In genomic region chr6:40328376-40328987, GRCh38 we compare ENCODE assay signal across 8 cellular contexts.
DNase-seq lines count a peak whose midpoint lies in the region; ATAC-seq and TF ChIP-seq lines count a peak whose summit lies in the region.
"Had no signal": no experiment of that assay in that cellular context is flagged by ENCODE, and none has a peak within 500 bp of the region (broad histone marks: within the 10 kb centered on the region; RNA-seq: fewer than 3 reads in every experiment).

No MANE protein-coding gene starts in this region.

- no peaks in the 10 kb centered on the region for H3K36me3 Mint-ChIP-seq in GM23338 (ENCODE audit: low read depth)
- no peaks in the 10 kb centered on the region for H3K36me3 Mint-ChIP-seq in activated T-helper 2 cell treated with anti-CD3 and anti-CD28 coated beads, Interferon-gamma antibody, Interleukin-2, Interleukin-4, amounts not matched to agents 10 μg/mL and 5 μg/mL and 100 μg/mL, durations not matched to agents 14 hours and 24 hours and 36 hours (ENCODE audit: low read depth)

- H3F3A ChIP-seq in GM23338 (replicated peaks; ENCODE audit: low read depth): peaks cover 17% of the 10 kb centered on the region; the same call in 1 of the 2 replicates

- H3K4me1 ChIP-seq in GM23338 (ENCODE audit: insufficient read depth): peaks cover 38% of the 10 kb centered on the region

- H3K27ac Mint-ChIP-seq in GM23338: peak overlapping the region; percentile 87
- H3K27ac Mint-ChIP-seq in activated T-helper 2 cell treated with anti-CD3 and anti-CD28 coated beads, Interferon-gamma antibody, Interleukin-2, Interleukin-4, amounts not matched to agents 10 μg/mL and 5 μg/mL and 100 μg/mL, durations not matched to agents 14 hours and 24 hours and 36 hours: no peak overlapping the region

- H3K4me3 Mint-ChIP-seq in GM23338: peak overlapping the region; percentile 49; the same call in 2 of the 3 replicates
- H3K4me3 Mint-ChIP-seq in activated T-helper 2 cell treated with anti-CD3 and anti-CD28 coated beads, Interferon-gamma antibody, Interleukin-2, Interleukin-4, amounts not matched to agents 10 μg/mL and 5 μg/mL and 100 μg/mL, durations not matched to agents 14 hours and 24 hours and 36 hours (ENCODE audit: low read depth): no peak overlapping the region

- ATAC-seq in GM23338 (peak; percentile 87), GM21381 (IDR thresholded peaks at IDR 0.05; ENCODE audit: unreplicated experiment) (no peak)

- no peaks in the 10 kb centered on the region for H4K20me1 ChIP-seq in GM23338 (replicated peaks; ENCODE audit: insufficient read depth)

- no peaks in the 10 kb centered on the region for H3K79me2 ChIP-seq in GM23338 (replicated peaks; ENCODE audit: insufficient read depth)

- H3K4me2 ChIP-seq in GM23338: peak overlapping the region; percentile 66

- no peaks in the 10 kb centered on the region for H3K9me3 Mint-ChIP-seq in GM23338
- H3K9me3 Mint-ChIP-seq in activated T-helper 2 cell treated with anti-CD3 and anti-CD28 coated beads, Interferon-gamma antibody, Interleukin-2, Interleukin-4, amounts not matched to agents 10 μg/mL and 5 μg/mL and 100 μg/mL, durations not matched to agents 14 hours and 24 hours and 36 hours: no peaks in the 10 kb centered on the region

- intact Hi-C loops in activated T-helper 2 cell treated with anti-CD3 and anti-CD28 coated beads, Interferon-gamma antibody, Interleukin-2, Interleukin-4, amounts not matched to agents 10 μg/mL and 5 μg/mL and 100 μg/mL, durations not matched to agents 14 hours and 24 hours and 36 hours (cut with micrococcal nuclease): loop anchor here (10.0 kb wide), 1 partner anchor 256 kb away; the partner anchor contains the start of gene LRFN2

- peak overlapping the region; percentile 70; the same call in 1 of the 2 replicates for H3K27ac ChIP-seq in GM23338 (ENCODE audit: low read depth)
- H3K27ac ChIP-seq: neutrophil had no signal

- H3K27me3 ChIP-seq in GM23338 (ENCODE audit: insufficient read depth): no peaks in the 10 kb centered on the region

- peak overlapping the region; percentile 26; the same call in 1 of the 2 replicates for H3K4me3 ChIP-seq in GM23338

- DNase-seq in GM23338 (ENCODE audit: low spot score) (peak; percentile 91), NCI-H2171 (lab: John Stamatoyannopoulos, UW) (peak; percentile 62), iPS-NIHi7 (ENCODE audit: extremely low spot score) (peak; percentile 85), CD1c-positive myeloid dendritic cell (ENCODE audit: extremely low spot score) (no peak)
- DNase-seq in activated T-helper 2 cell treated with anti-CD3 and anti-CD28 coated beads, Interferon-gamma antibody, Interleukin-2, Interleukin-4, amounts not matched to agents 10 μg/mL and 5 μg/mL and 100 μg/mL, durations not matched to agents 14 hours and 24 hours and 36 hours (ENCODE audit: low spot score): peak; percentile 29
- peak; percentile 44 for DNase-seq in stimulated activated CD8-positive, alpha-beta memory T cell treated with anti-CD3 and anti-CD28 coated beads, Interleukin-4, amount 100 ng/mL, for 48 hours

- H3K9me2 ChIP-seq in GM23338 (ENCODE audit: insufficient read depth): peaks cover 8% of the 10 kb centered on the region

- peak overlapping the region; percentile 68; the same call in 1 of the 2 replicates for H2AFZ ChIP-seq in GM23338

- H3K27me3 Mint-ChIP-seq in GM23338 (ENCODE audit: insufficient read depth, low read depth, poor library complexity): peaks cover 6% of the 10 kb centered on the region
- peaks cover 20% of the 10 kb centered on the region for H3K27me3 Mint-ChIP-seq in activated T-helper 2 cell treated with anti-CD3 and anti-CD28 coated beads, Interferon-gamma antibody, Interleukin-2, Interleukin-4, amounts not matched to agents 10 μg/mL and 5 μg/mL and 100 μg/mL, durations not matched to agents 14 hours and 24 hours and 36 hours (ENCODE audit: low read depth)

- TF ChIP-seq CTCF in GM23338 (conservative IDR thresholded peaks at IDR 0.05; ENCODE audit: low read depth in 2 of 2): peak; percentile 96 to 99

- peaks cover 61% of the 10 kb centered on the region for H3K4me1 Mint-ChIP-seq in GM23338
- H3K4me1 Mint-ChIP-seq in activated T-helper 2 cell treated with anti-CD3 and anti-CD28 coated beads, Interferon-gamma antibody, Interleukin-2, Interleukin-4, amounts not matched to agents 10 μg/mL and 5 μg/mL and 100 μg/mL, durations not matched to agents 14 hours and 24 hours and 36 hours (ENCODE audit: low read depth): peaks cover 15% of the 10 kb centered on the region

- H3K36me3 ChIP-seq in GM23338 (ENCODE audit: insufficient read depth): no peaks in the 10 kb centered on the region
- H3K36me3 ChIP-seq: neutrophil had no signal

TF ChIP-seq in GM23338, 12 proteins besides CTCF, POLR2A, EP300 and RAD21 (continues in another document):
- TF ChIP-seq ZNF114 (CRISPR knock-in tag; IDR thresholded peaks at IDR 0.05): 0 out of 2 replicates have a peak, but pooled peaks have one; percentile 5
- TF ChIP-seq, protein P1, sequence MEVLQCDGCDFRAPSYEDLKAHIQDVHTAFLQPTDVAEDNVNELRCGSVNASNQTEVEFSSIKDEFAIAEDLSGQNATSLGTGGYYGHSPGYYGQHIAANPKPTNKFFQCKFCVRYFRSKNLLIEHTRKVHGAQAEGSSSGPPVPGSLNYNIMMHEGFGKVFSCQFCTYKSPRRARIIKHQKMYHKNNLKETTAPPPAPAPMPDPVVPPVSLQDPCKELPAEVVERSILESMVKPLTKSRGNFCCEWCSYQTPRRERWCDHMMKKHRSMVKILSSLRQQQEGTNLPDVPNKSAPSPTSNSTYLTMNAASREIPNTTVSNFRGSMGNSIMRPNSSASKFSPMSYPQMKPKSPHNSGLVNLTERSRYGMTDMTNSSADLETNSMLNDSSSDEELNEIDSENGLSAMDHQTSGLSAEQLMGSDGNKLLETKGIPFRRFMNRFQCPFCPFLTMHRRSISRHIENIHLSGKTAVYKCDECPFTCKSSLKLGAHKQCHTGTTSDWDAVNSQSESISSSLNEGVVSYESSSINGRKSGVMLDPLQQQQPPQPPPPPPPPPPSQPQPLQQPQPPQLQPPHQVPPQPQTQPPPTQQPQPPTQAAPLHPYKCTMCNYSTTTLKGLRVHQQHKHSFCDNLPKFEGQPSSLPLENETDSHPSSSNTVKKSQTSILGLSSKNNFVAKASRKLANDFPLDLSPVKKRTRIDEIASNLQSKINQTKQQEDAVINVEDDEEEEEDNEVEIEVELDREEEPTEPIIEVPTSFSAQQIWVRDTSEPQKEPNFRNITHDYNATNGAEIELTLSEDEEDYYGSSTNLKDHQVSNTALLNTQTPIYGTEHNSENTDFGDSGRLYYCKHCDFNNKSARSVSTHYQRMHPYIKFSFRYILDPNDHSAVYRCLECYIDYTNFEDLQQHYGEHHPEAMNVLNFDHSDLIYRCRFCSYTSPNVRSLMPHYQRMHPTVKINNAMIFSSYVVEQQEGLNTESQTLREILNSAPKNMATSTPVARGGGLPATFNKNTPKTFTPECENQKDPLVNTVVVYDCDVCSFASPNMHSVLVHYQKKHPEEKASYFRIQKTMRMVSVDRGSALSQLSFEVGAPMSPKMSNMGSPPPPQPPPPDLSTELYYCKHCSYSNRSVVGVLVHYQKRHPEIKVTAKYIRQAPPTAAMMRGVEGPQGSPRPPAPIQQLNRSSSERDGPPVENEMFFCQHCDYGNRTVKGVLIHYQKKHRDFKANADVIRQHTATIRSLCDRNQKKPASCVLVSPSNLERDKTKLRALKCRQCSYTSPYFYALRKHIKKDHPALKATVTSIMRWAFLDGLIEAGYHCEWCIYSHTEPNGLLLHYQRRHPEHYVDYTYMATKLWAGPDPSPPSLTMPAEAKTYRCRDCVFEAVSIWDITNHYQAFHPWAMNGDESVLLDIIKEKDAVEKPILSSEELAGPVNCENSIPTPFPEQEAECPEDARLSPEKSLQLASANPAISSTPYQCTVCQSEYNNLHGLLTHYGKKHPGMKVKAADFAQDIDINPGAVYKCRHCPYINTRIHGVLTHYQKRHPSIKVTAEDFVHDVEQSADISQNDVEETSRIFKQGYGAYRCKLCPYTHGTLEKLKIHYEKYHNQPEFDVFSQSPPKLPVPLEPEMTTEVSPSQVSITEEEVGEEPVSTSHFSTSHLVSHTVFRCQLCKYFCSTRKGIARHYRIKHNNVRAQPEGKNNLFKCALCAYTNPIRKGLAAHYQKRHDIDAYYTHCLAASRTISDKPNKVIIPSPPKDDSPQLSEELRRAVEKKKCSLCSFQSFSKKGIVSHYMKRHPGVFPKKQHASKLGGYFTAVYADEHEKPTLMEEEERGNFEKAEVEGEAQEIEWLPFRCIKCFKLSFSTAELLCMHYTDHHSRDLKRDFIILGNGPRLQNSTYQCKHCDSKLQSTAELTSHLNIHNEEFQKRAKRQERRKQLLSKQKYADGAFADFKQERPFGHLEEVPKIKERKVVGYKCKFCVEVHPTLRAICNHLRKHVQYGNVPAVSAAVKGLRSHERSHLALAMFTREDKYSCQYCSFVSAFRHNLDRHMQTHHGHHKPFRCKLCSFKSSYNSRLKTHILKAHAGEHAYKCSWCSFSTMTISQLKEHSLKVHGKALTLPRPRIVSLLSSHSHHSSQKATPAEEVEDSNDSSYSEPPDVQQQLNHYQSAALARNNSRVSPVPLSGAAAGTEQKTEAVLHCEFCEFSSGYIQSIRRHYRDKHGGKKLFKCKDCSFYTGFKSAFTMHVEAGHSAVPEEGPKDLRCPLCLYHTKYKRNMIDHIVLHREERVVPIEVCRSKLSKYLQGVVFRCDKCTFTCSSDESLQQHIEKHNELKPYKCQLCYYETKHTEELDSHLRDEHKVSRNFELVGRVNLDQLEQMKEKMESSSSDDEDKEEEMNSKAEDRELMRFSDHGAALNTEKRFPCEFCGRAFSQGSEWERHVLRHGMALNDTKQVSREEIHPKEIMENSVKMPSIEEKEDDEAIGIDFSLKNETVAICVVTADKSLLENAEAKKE (CRISPR knock-in tag; IDR thresholded peaks at IDR 0.05): peak; percentile 10; the same call in 1 of the 2 replicates
